18 cellular contexts compared by ENCODE assay signal in genomic region chr1:90591970-90592356, GRCh38.
"Had no signal": no experiment of that assay in that cellular context is flagged by ENCODE, and none has a peak within 500 bp of the region (broad histone marks: within the 10 kb centered on the region; RNA-seq: fewer than 3 reads in every experiment).

No MANE protein-coding gene starts in this region.

- ATAC-seq: heart right ventricle; mucosa of descending colon; naive thymus-derived CD8-positive, alpha-beta T cell; stimulated activated naive B cell treated with anti-CD40 and anti-IgM and Interleukin-4, amounts not matched to agents 10 μg/mL and 1 μg/mL and 100 μg/mL, for 72 hours had no signal

- H3K4me3 Mint-ChIP-seq: naive thymus-derived CD8-positive, alpha-beta T cell; stimulated activated naive B cell treated with anti-CD40 and anti-IgM and Interleukin-4, amounts not matched to agents 10 μg/mL and 1 μg/mL and 100 μg/mL, for 72 hours had no signal

- H3K27ac ChIP-seq: colonic mucosa, heart right ventricle, sigmoid colon, skin epidermis, stomach, thoracic aorta, transverse colon had no signal

- H3K27me3 ChIP-seq: colonic mucosa, sigmoid colon, stomach, transverse colon had no signal

- H3K4me1 ChIP-seq: colonic mucosa, heart right ventricle, sigmoid colon, stomach had no signal

- H3K4me1 Mint-ChIP-seq: naive thymus-derived CD8-positive, alpha-beta T cell; stimulated activated naive B cell treated with anti-CD40 and anti-IgM and Interleukin-4, amounts not matched to agents 10 μg/mL and 1 μg/mL and 100 μg/mL, for 72 hours had no signal

- H3K4me3 ChIP-seq: colonic mucosa, heart right ventricle, mucosa of descending colon, sigmoid colon, skin epidermis, stomach, thoracic aorta, transverse colon had no signal

- DNase-seq: colonic mucosa; effector CD4-positive, alpha-beta T cell; heart right ventricle; hypothalamus; kidney glomerular epithelial cell; mammary epithelial cell; mucosa of descending colon; naive thymus-derived CD8-positive, alpha-beta T cell; posterior cingulate gyrus; sigmoid colon; stimulated activated CD4-positive, alpha-beta T cell treated with anti-CD3 and anti-CD28 coated beads, Interleukin-2, amount 100 ng/mL, for 24 hours; stimulated activated CD4-positive, alpha-beta T cell treated with anti-CD3 and anti-CD28 coated beads, Interleukin-4, amount 100 ng/mL, for 4 hours; stimulated activated naive B cell treated with anti-CD40 and anti-IgM and Interleukin-4, amounts not matched to agents 10 μg/mL and 1 μg/mL and 100 μg/mL, for 72 hours; stomach; substantia nigra; transverse colon had no signal

- H3K9me3 ChIP-seq: colonic mucosa had no signal

- H3K27ac Mint-ChIP-seq: naive thymus-derived CD8-positive, alpha-beta T cell; stimulated activated naive B cell treated with anti-CD40 and anti-IgM and Interleukin-4, amounts not matched to agents 10 μg/mL and 1 μg/mL and 100 μg/mL, for 72 hours had no signal

- H3K36me3 ChIP-seq: colonic mucosa, heart right ventricle, sigmoid colon, stomach, thoracic aorta, transverse colon had no signal
